Comparison of ENCODE assay signal across 8 cellular contexts in genomic region chr13:50387124-50387581, GRCh38.
DNase-seq lines count a peak whose midpoint lies in the region; ATAC-seq, FAIRE-seq and TF ChIP-seq lines count a peak whose summit lies in the region.

No MANE protein-coding gene starts in this region.

- H3K27me3 Mint-ChIP-seq in Caco-2 (ENCODE audit: insufficient read depth, unreplicated experiment): no peaks in the 10 kb centered on the region
- no peaks in the 10 kb centered on the region for H3K27me3 Mint-ChIP-seq in naive B cell

- no peaks in the 10 kb centered on the region for H3K9me1 ChIP-seq in endothelial cell of umbilical vein (replicated peaks; ENCODE audit: control insufficient read depth, extremely low read depth, insufficient read depth, low read length)

- H3K27ac ChIP-seq in endothelial cell of umbilical vein (ENCODE audit: insufficient read depth, low read depth, low read length) (no peak overlapping the region), urinary bladder (ENCODE audit: low read depth) (peak overlapping the region; percentile 35)

- H4K20me1 ChIP-seq in endothelial cell of umbilical vein (replicated peaks; ENCODE audit: control insufficient read depth, extremely low read depth, insufficient read depth, low read length): no peaks in the 10 kb centered on the region

- H3K27me3 ChIP-seq in Caco-2 (replicated peaks; ENCODE audit: control insufficient read depth, insufficient read depth, low read length) (no peaks in the 10 kb centered on the region), MG63 (no peaks in the 10 kb centered on the region), endothelial cell of umbilical vein (ENCODE audit: control insufficient read depth in 2 of 2, insufficient read depth in 2 of 2, low read length in 2 of 2) (no peaks in the 10 kb centered on the region)

- BruUV-seq in Caco-2 (replicated peaks; lab: Mats Ljungman, UMichigan) (no TSS peak), endothelial cell of umbilical vein (replicated peaks; lab: Mats Ljungman, UMichigan) (no TSS peak)

- H3K4me1 ChIP-seq in Caco-2 (no peaks in the 10 kb centered on the region), endothelial cell of umbilical vein (ENCODE audit: control insufficient read depth, extremely low read depth, insufficient read depth, low read length) (peaks cover 38% of the 10 kb centered on the region), urinary bladder (ENCODE audit: insufficient read depth) (peaks cover 2% of the 10 kb centered on the region)

- H3K4me1 Mint-ChIP-seq in Caco-2 (ENCODE audit: low read depth, unreplicated experiment) (peaks cover 9% of the 10 kb centered on the region), naive B cell (peaks cover 0 to 4% (median 0%) of the 10 kb centered on the region in 3 donors)

- no peak for TF ChIP-seq POLR2A in endothelial cell of umbilical vein (IDR thresholded peaks at IDR 0.05; ENCODE audit: low read depth, low read length)

- no peaks in the 10 kb centered on the region for H3K79me2 ChIP-seq in endothelial cell of umbilical vein (ENCODE audit: control insufficient read depth, insufficient read depth, low read length)

- H3K9me3 ChIP-seq in Caco-2: no peaks in the 10 kb centered on the region
- no peaks in the 10 kb centered on the region for H3K9me3 ChIP-seq in MG63
- H3K9me3 ChIP-seq in endothelial cell of umbilical vein (replicated peaks; ENCODE audit: control insufficient read depth, insufficient read depth, low read length): no peaks in the 10 kb centered on the region

- H3K9ac ChIP-seq in endothelial cell of umbilical vein (replicated peaks; ENCODE audit: extremely low read depth, insufficient read depth, low read length): no peak overlapping the region

- intact Hi-C loops in Caco-2 (cut with micrococcal nuclease; ENCODE audit: unreplicated experiment) (loop anchor here (1.0 to 10.0 kb wide), 4 partner anchors 52 to 528 kb away; no protein-coding TSS in a partner anchor), endothelial cell of umbilical vein (cut with micrococcal nuclease) (no loop called here)

- H3K9me3 Mint-ChIP-seq in Caco-2 (ENCODE audit: unreplicated experiment) (peaks cover 13% of the 10 kb centered on the region), naive B cell (peaks cover 0 to 7% (median 0%) of the 10 kb centered on the region in 7 donors)

- POLR2A ChIA-PET in Caco-2 (lab: Charles Lee) (interaction anchor here (0.5 kb wide), 1 partner anchor 143 kb away, joined by 7 read pairs; no protein-coding TSS in a partner anchor), endothelial cell of umbilical vein (lab: Charles Lee) (no interaction called here)

- CTCF ChIA-PET in Caco-2 (lab: Charles Lee): interaction anchor here (0.6 to 1.5 kb wide), 6 partner anchors 10 to 306 kb away, joined by 3 to 8 read pairs (median 3); no protein-coding TSS in a partner anchor
- CTCF ChIA-PET in endothelial cell of umbilical vein (lab: Charles Lee): interaction anchor here (0.6 to 1.5 kb wide), 7 partner anchors 15 to 390 kb away, joined by 3 to 5 read pairs (median 4); partner anchors contain the start of gene TRIM13

- H3K27ac Mint-ChIP-seq in Caco-2 (ENCODE audit: unreplicated experiment) (no peak overlapping the region), naive B cell (peak overlapping the region in 1 of 6 donors; percentile 26)

- peak; percentile 12 for FAIRE-seq in endothelial cell of umbilical vein (lab: Jason Lieb, UNC)

- DNase-seq in Caco-2 (peak; percentile 53 to 62), MG63 (peak; percentile 71), T-helper 1 cell (peak in 4 of 5 donors; percentile 9 to 21 (median 17)), endothelial cell of umbilical vein (ENCODE audit: low read depth, low spot score) (no peak), naive B cell (no peak), OCI-M2 (lab: John Stamatoyannopoulos, UW; ENCODE audit: unreplicated experiment) (no peak)

- dilution Hi-C loops in endothelial cell of umbilical vein (cut with MboI; ENCODE audit: extremely low pct_ligation_motif_present, low sequenced_read_pairs): no loop called here

- no peak overlapping the region for H3K4me3 ChIP-seq in Caco-2 (ENCODE audit: low read depth, low read length)
- no peak overlapping the region for H3K4me3 ChIP-seq in MG63
- no peak overlapping the region for H3K4me3 ChIP-seq in endothelial cell of umbilical vein (replicated peaks in 1 of 3; ENCODE audit: insufficient read depth in 1 of 3, low read depth in 1 of 3, low read length in 3 of 3)
- H3K4me3 ChIP-seq in urinary bladder (ENCODE audit: low read depth, low read length): no peak overlapping the region

- ATAC-seq in naive B cell (ENCODE audit: low read depth in 2 of 2) (peak; percentile 65 to 70), GM18873 (IDR thresholded peaks at IDR 0.05; ENCODE audit: low FRiP score, unreplicated experiment) (no peak)

- no peak overlapping the region for H3K4me3 Mint-ChIP-seq in Caco-2 (ENCODE audit: unreplicated experiment)
- no peak overlapping the region for H3K4me3 Mint-ChIP-seq in naive B cell

- 56% methylated on average over 6 of the region's 6 CpGs for WGBS in urinary bladder

- H3K4me2 ChIP-seq in endothelial cell of umbilical vein (ENCODE audit: insufficient read depth, low read length): no peak overlapping the region

- H3K36me3 Mint-ChIP-seq in Caco-2 (ENCODE audit: insufficient read depth, unreplicated experiment) (no peaks in the 10 kb centered on the region), naive B cell (no peaks in the 10 kb centered on the region)

- peak overlapping the region; percentile 86 for H2AFZ ChIP-seq in endothelial cell of umbilical vein (ENCODE audit: low read depth, low read length)

- TF ChIP-seq CTCF in Caco-2 (IDR thresholded peaks at IDR 0.05; ENCODE audit: insufficient read depth in 1 of 2, low read depth in 1 of 2, low read length in 1 of 2, severe bottlenecking in 1 of 2, unreplicated experiment in 1 of 2) (peak in 1 of 2 experiments; percentile 71), endothelial cell of umbilical vein (IDR thresholded peaks at IDR 0.05; ENCODE audit: extremely low read depth in 1 of 2, insufficient read depth in 1 of 2, low read depth in 1 of 2, low read length in 2 of 2) (peak; percentile 5 to 34)

- no peaks in the 10 kb centered on the region for H3K36me3 ChIP-seq in Caco-2 (ENCODE audit: control insufficient read depth, insufficient read depth, low read length)
- H3K36me3 ChIP-seq in MG63: no peaks in the 10 kb centered on the region
- H3K36me3 ChIP-seq in endothelial cell of umbilical vein (ENCODE audit: control insufficient read depth in 2 of 2, extremely low read depth in 1 of 2, insufficient read depth in 2 of 2, low read length in 2 of 2): no peaks in the 10 kb centered on the region
- no peaks in the 10 kb centered on the region for H3K36me3 ChIP-seq in urinary bladder (ENCODE audit: insufficient read depth)

TF ChIP-seq in endothelial cell of umbilical vein, 7 proteins besides CTCF, POLR2A, EP300 and RAD21:
- TF ChIP-seq MAX (IDR thresholded peaks at IDR 0.05; ENCODE audit: insufficient read depth, insufficient read length): no peak
- TF ChIP-seq JUN (IDR thresholded peaks at IDR 0.05; ENCODE audit: borderline replicate concordance, insufficient read depth, insufficient read length, low read depth): no peak
- no peak for TF ChIP-seq FOS (IDR thresholded peaks at IDR 0.05; ENCODE audit: borderline replicate concordance, insufficient read depth, low read length)
- no peak for TF ChIP-seq MYC (IDR thresholded peaks at IDR 0.05; ENCODE audit: low read depth, low read length)
- no peak for TF ChIP-seq EZH2 (IDR thresholded peaks at IDR 0.05; ENCODE audit: borderline replicate concordance, low read depth, low read length, severe bottlenecking)
- no peak for TF ChIP-seq GATA2 (IDR thresholded peaks at IDR 0.05; ENCODE audit: insufficient read depth, insufficient read length, low read depth, low read length)
- no peak for TF ChIP-seq POLR2AphosphoS5 (IDR thresholded peaks at IDR 0.05; ENCODE audit: insufficient read depth, low read depth, low read length)

Comparison
In these comparisons a context has a peak if more than half of its experiments do, and no peak if none do; other contexts are left out.
1. DNase-seq: peak in Caco-2 (2 of 2), MG63 (single experiment) and T-helper 1 cell (4 of 5); none in endothelial cell of umbilical vein (single experiment), naive B cell (single experiment) and OCI-M2 (single experiment).